In the genomic region with DNA sequence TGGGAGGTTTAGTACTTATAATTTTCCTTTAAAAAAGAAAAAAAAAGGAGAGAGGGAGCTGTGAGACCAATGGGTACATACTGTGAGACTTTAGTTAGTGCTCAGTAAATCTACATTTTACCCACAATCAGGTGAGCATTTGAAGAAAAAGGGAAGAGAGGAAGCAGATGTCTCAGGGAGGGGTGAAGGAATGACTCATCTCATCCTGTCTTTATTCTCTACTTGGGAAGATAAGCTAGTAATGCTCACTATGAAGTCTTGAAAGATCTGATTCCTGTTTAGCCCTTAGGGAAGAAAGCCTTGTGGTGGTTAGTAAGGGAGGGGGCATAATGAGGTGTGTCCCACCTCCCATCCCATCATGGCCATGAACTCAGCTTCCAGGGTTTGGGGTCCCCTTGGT, we compare ENCODE assay signal across 31 cellular contexts.
"Had no signal": no experiment of that assay in that cellular context is flagged by ENCODE, and none has a peak within 500 bp of the region (broad histone marks: within the 10 kb centered on the region; RNA-seq: fewer than 3 reads in every experiment).

No MANE protein-coding gene starts in this region.

- H3K36me3 ChIP-seq: brain microvascular endothelial cell, gastrocnemius medialis, heart right ventricle, WERI-Rb-1 had no signal

- DNase-seq: activated B cell treated with CpG ODN at 0.5 μM for 24 hours; activated CD4-positive, alpha-beta T cell treated with anti-CD3 and anti-CD28 coated beads for 48 hours; activated CD4-positive, alpha-beta T cell treated with anti-CD3 and anti-CD28 coated beads, Interleukin-2, amount 50 U/mL, for 1 hour; activated CD4-positive, alpha-beta T cell treated with anti-CD3 and anti-CD28 coated beads, Interleukin-2, amount 50 U/mL, for 48 hours; activated CD8-positive, alpha-beta memory T cell treated with anti-CD3 and anti-CD28 coated beads for 24 hours; activated CD8-positive, alpha-beta T cell treated with anti-CD3 and anti-CD28 coated beads for 36 hours; activated effector memory CD4-positive, alpha-beta T cell treated with Interleukin-2 at 50 U/mL for 16 hours; activated gamma-delta T cell treated with Interleukin-2 at 50 U/mL for 16 hours; activated naive CD4-positive, alpha-beta T cell treated with anti-CD3 and anti-CD28 coated beads, Interleukin-2, amount 50 U/mL, for 16 hours; activated naive CD4-positive, alpha-beta T cell treated with Interleukin-2 at 50 U/mL for 16 hours; activated T-cell treated with anti-CD3 and anti-CD28 coated beads, Interleukin-2, amount 50 U/mL, for 4 hours; amniotic stem cell; anterior cingulate cortex; brain microvascular endothelial cell; caudate nucleus; cortex of kidney; dermis blood vessel endothelial cell; effector CD4-positive, alpha-beta T cell; effector memory CD8-positive, alpha-beta T cell; foreskin fibroblast; gastrocnemius medialis; heart right ventricle; T-helper 1 cell; T-helper 17 cell; T1000; WERI-Rb-1 had no signal

- ATAC-seq: activated CD4-positive, CD25-positive, alpha-beta regulatory T cell treated with anti-CD3 and anti-CD28 coated beads, Interleukin-2, amount 50 U/mL, for 24 hours; activated CD8-positive, alpha-beta T cell treated with anti-CD3 and anti-CD28 coated beads for 36 hours; activated T-cell treated with anti-CD3 and anti-CD28 coated beads, Interleukin-2, amount 50 U/mL, for 4 hours; activated T-helper 17 cell treated with anti-CD3 and anti-CD28 coated beads, Interleukin-2, amount 50 U/mL, for 72 hours; effector memory CD8-positive, alpha-beta T cell; gastrocnemius medialis; heart right ventricle; T-helper 17 cell had no signal

- H3K4me3 ChIP-seq: gastrocnemius medialis, heart right ventricle had no signal

- H3K27ac ChIP-seq: brain microvascular endothelial cell, epithelial cell of prostate, gastrocnemius medialis, heart right ventricle, WERI-Rb-1 had no signal

- H3K27me3 ChIP-seq: brain microvascular endothelial cell, gastrocnemius medialis, heart right ventricle had no signal

- H3K9me3 ChIP-seq: gastrocnemius medialis had no signal

- FAIRE-seq: astrocyte, colon had no signal

- H3K4me1 ChIP-seq: gastrocnemius medialis, heart right ventricle had no signal
